ENCODE assay signal across 8 cellular contexts in genomic region chr9:95131023-95131943, GRCh38.
A peak's percentile ranks its signal among the peaks of the same experiment; 100 is the strongest.
DNase-seq lines count a peak whose midpoint lies in the region; ATAC-seq and TF ChIP-seq lines count a peak whose summit lies in the region.

No MANE protein-coding gene starts in this region.

- H3K4me3 ChIP-seq in BE2C (ENCODE audit: low read depth, low read length) (no peak overlapping the region), epithelial cell of esophagus (ENCODE audit: low read length) (no peak overlapping the region)

- TF ChIP-seq CTCF in BE2C (IDR thresholded peaks at IDR 0.05; ENCODE audit: low read depth, low read length) (peak; percentile 95), epithelial cell of esophagus (IDR thresholded peaks at IDR 0.05; ENCODE audit: insufficient read depth, low read depth, low read length, missing control alignments) (peak; percentile 95)

- H3K9me3 Mint-ChIP-seq in stimulated activated naive CD8-positive, alpha-beta T cell treated with anti-CD3 and anti-CD28 coated beads, Interleukin-15, amount 100 ng/mL, for 72 hours: no peaks in the 10 kb centered on the region

- DNase-seq in BE2C (peak; percentile 84), HCEC 1CT (peak; percentile 46), NCI-H82 treated with DMSO at 0.1 percent for 48 hours (lab: John Stamatoyannopoulos, UW; ENCODE audit: unreplicated experiment) (peak; percentile 92), epithelial cell of esophagus (ENCODE audit: low read depth) (peak; percentile 71), middle frontal gyrus (ENCODE audit: extremely low spot score, low spot score) (peak; percentile 53)
- peak in 2 of 3 experiments; percentile 9 to 13 for DNase-seq in activated CD8-positive, alpha-beta memory T cell treated with anti-CD3 and anti-CD28 coated beads for 48 hours (ENCODE audit: low read depth in 2 of 3, low spot score in 2 of 3)
- peak; percentile 32 to 36 for DNase-seq in stimulated activated naive CD8-positive, alpha-beta T cell treated with anti-CD3 and anti-CD28 coated beads, Interleukin-15, amount 100 ng/mL, for 72 hours

- no peak for ATAC-seq in stimulated activated naive CD8-positive, alpha-beta T cell treated with anti-CD3 and anti-CD28 coated beads, Interleukin-15, amount 100 ng/mL, for 72 hours
- ATAC-seq in HG03280 (IDR thresholded peaks at IDR 0.05; ENCODE audit: unreplicated experiment): no peak

- no peaks in the 10 kb centered on the region for H3K9me3 ChIP-seq in BE2C

- H3K27me3 ChIP-seq in BE2C: no peaks in the 10 kb centered on the region

- H3K36me3 ChIP-seq in BE2C: no peaks in the 10 kb centered on the region

- peaks cover 41% of the 10 kb centered on the region for H3K4me1 ChIP-seq in BE2C

- H3K27me3 Mint-ChIP-seq in stimulated activated naive CD8-positive, alpha-beta T cell treated with anti-CD3 and anti-CD28 coated beads, Interleukin-15, amount 100 ng/mL, for 72 hours: no peaks in the 10 kb centered on the region

- H3K4me3 Mint-ChIP-seq in stimulated activated naive CD8-positive, alpha-beta T cell treated with anti-CD3 and anti-CD28 coated beads, Interleukin-15, amount 100 ng/mL, for 72 hours: no peak overlapping the region

- no peak overlapping the region for H3K27ac Mint-ChIP-seq in stimulated activated naive CD8-positive, alpha-beta T cell treated with anti-CD3 and anti-CD28 coated beads, Interleukin-15, amount 100 ng/mL, for 72 hours

- no peaks in the 10 kb centered on the region for H3K4me1 Mint-ChIP-seq in stimulated activated naive CD8-positive, alpha-beta T cell treated with anti-CD3 and anti-CD28 coated beads, Interleukin-15, amount 100 ng/mL, for 72 hours

Comparison
In these comparisons a context has a peak if more than half of its experiments do, and no peak if none do; other contexts are left out.
1. DNase-seq: peak in every context shown above with its lines; median percentile 92 in NCI-H82 treated with DMSO at 0.1 percent for 48 hours; 84 in BE2C; 71 in epithelial cell of esophagus; 53 in middle frontal gyrus; 46 in HCEC 1CT; 34 in stimulated activated naive CD8-positive, alpha-beta T cell treated with anti-CD3 and anti-CD28 coated beads, Interleukin-15, amount 100 ng/mL, for 72 hours; 11 in activated CD8-positive, alpha-beta memory T cell treated with anti-CD3 and anti-CD28 coated beads for 48 hours.